25 cellular contexts compared by ENCODE assay signal in genomic region chr3:38782148-38782547, GRCh38. TPM values are rescaled to one million over a fixed set of nuclear protein-coding genes. Genes with fewer than 3 reads are reported as not detected.
DNase-seq lines count a peak whose midpoint lies in the region; ATAC-seq and TF ChIP-seq lines count a peak whose summit lies in the region.
"Had no signal": no experiment of that assay in that cellular context is flagged by ENCODE, and none has a peak within 500 bp of the region (broad histone marks: within the 10 kb centered on the region; RNA-seq: fewer than 3 reads in every experiment).

No MANE protein-coding gene starts in this region.

- H2AFZ ChIP-seq in mesenchymal stem cell (ENCODE audit: low read depth, low read length), result no peak overlapping the region
- H2AFZ ChIP-seq: parathyroid adenoma had no signal

- no peak overlapping the region for H2BK12ac ChIP-seq in mesenchymal stem cell (ENCODE audit: low read length in 2 of 2)

- H3K36me3 ChIP-seq in RWPE2 (ENCODE audit: low read depth) (no peaks in the 10 kb centered on the region), mesenchymal stem cell (ENCODE audit: control insufficient read depth in 1 of 2, insufficient read depth in 2 of 2, low read depth in 1 of 2, low read length in 2 of 2) (no peaks in the 10 kb centered on the region)
- H3K36me3 ChIP-seq: ascending aorta had no signal

- ATAC-seq in RWPE2 (ENCODE audit: low read depth), result no peak
- ATAC-seq: activated CD8-positive, alpha-beta T cell treated with anti-CD3 and anti-CD28 coated beads, Interleukin-2, amount 10 ng/mL, durations not matched to agents 7 days and 5 days; naive thymus-derived CD4-positive, alpha-beta T cell; stimulated activated memory B cell treated with anti-CD40 and anti-IgM and Interleukin-4, amounts not matched to agents 10 μg/mL and 1 μg/mL and 100 μg/mL, for 72 hours had no signal

- no peak overlapping the region for H2BK15ac ChIP-seq in mesenchymal stem cell (ENCODE audit: low read depth, poor library complexity, severe bottlenecking)

- DNase-seq in NCI-H748 (lab: John Stamatoyannopoulos, UW; ENCODE audit: unreplicated experiment) (peak; percentile 0), NCI-H748 treated with DMSO at 0.1 percent for 48 hours (lab: John Stamatoyannopoulos, UW) (no peak), HCEC 1CT (peak; percentile 25), RWPE2 (ENCODE audit: low spot score) (no peak), mesenchymal stem cell (peak; percentile 1), DMS53 treated with DMSO at 0.1 percent for 48 hours (lab: John Stamatoyannopoulos, UW; ENCODE audit: unreplicated experiment) (no peak), activated gamma-delta T cell treated with Interleukin-2 at 50 U/mL for 16 hours (no peak), occipital lobe (lab: John Stamatoyannopoulos, UW) (no peak)
- DNase-seq: activated CD8-positive, alpha-beta T cell treated with anti-CD3 and anti-CD28 coated beads, Interleukin-2, amount 10 ng/mL, durations not matched to agents 7 days and 5 days; activated naive CD4-positive, alpha-beta T cell treated with anti-CD3 and anti-CD28 coated beads, Interleukin-2, amount 50 U/mL, for 16 hours; activated T-cell treated with anti-CD3 and anti-CD28 coated beads, Interleukin-2, amount 50 U/mL, for 1 hour; COR-L47; erythroblast; KG1; naive thymus-derived CD4-positive, alpha-beta T cell; NCI-H1092 treated with DMSO at 0.1 percent for 48 hours; NCI-H2029; stimulated activated CD4-positive, alpha-beta T cell treated with anti-CD3 and anti-CD28 coated beads, Interleukin-1b, Interleukin-23, amount 100 ng/mL, for 48 hours had no signal

- H3K27ac ChIP-seq in RWPE2 (ENCODE audit: poor library complexity, severe bottlenecking), result no peak overlapping the region
- no peak overlapping the region for H3K27ac ChIP-seq in mesenchymal stem cell (ENCODE audit: low read length, poor library complexity, severe bottlenecking)
- H3K27ac ChIP-seq: ascending aorta, parathyroid adenoma had no signal

- H2BK5ac ChIP-seq in mesenchymal stem cell (ENCODE audit: low read depth, low read length, poor library complexity, severe bottlenecking), result no peak overlapping the region

- peaks cover 7% of the 10 kb centered on the region for H3K27me3 ChIP-seq in RWPE2 (ENCODE audit: insufficient read depth, poor library complexity, severe bottlenecking)
- H3K27me3 ChIP-seq in mesenchymal stem cell (ENCODE audit: control insufficient read depth in 1 of 2, insufficient read depth in 1 of 2, low read length in 2 of 2), result peaks cover 0 to 6% of the 10 kb centered on the region in 2 experiments
- H3K27me3 ChIP-seq: ascending aorta had no signal

- H3K9me3 ChIP-seq in RWPE2 (ENCODE audit: severe bottlenecking) (no peaks in the 10 kb centered on the region), mesenchymal stem cell (ENCODE audit: control insufficient read depth, low read length) (no peaks in the 10 kb centered on the region)
- H3K9me3 ChIP-seq: ascending aorta had no signal

- no peak overlapping the region for H4K8ac ChIP-seq in mesenchymal stem cell (ENCODE audit: low read length)

- H3K18ac ChIP-seq in mesenchymal stem cell (ENCODE audit: low read depth in 1 of 2, low read length in 2 of 2), result no peak overlapping the region

- TF ChIP-seq CTCF in RWPE2 (IDR thresholded peaks at IDR 0.05; ENCODE audit: poor library complexity, severe bottlenecking), result peak; percentile 19

- H3K4me3 ChIP-seq in RWPE2 (ENCODE audit: severe bottlenecking) (no peak overlapping the region), mesenchymal stem cell (ENCODE audit: insufficient read depth in 1 of 2, low read depth in 1 of 2, low read length in 2 of 2) (no peak overlapping the region)
- H3K4me3 ChIP-seq: ascending aorta had no signal

- H3K23ac ChIP-seq in mesenchymal stem cell (ENCODE audit: low read length in 2 of 2), result no peak overlapping the region

- H3K79me1 ChIP-seq in mesenchymal stem cell (replicated peaks; ENCODE audit: low read length, poor library complexity, severe bottlenecking), result no peaks in the 10 kb centered on the region

- no peak overlapping the region for H2AK5ac ChIP-seq in mesenchymal stem cell (ENCODE audit: low read length, severe bottlenecking)

- no peak overlapping the region for H3K4me2 ChIP-seq in mesenchymal stem cell (ENCODE audit: low read length, poor library complexity, severe bottlenecking)

- H4K91ac ChIP-seq in mesenchymal stem cell (ENCODE audit: low read length), result no peak overlapping the region

- no peak overlapping the region for H3K4ac ChIP-seq in mesenchymal stem cell (ENCODE audit: low read depth in 1 of 2, low read length in 2 of 2)

- no peak overlapping the region for H3K9ac ChIP-seq in mesenchymal stem cell (ENCODE audit: low read length)
- H3K9ac ChIP-seq: parathyroid adenoma had no signal

- no peak overlapping the region for H3K14ac ChIP-seq in mesenchymal stem cell (ENCODE audit: low read length in 2 of 2)

- WGBS in mesenchymal stem cell, result 46% methylated on average over 4 of the region's 4 CpGs

- H2BK120ac ChIP-seq in mesenchymal stem cell (ENCODE audit: low read depth, low read length), result no peak overlapping the region

- H3K4me1 ChIP-seq in RWPE2 (ENCODE audit: insufficient read depth, poor library complexity, severe bottlenecking), result no peaks in the 10 kb centered on the region
- no peaks in the 10 kb centered on the region for H3K4me1 ChIP-seq in mesenchymal stem cell (ENCODE audit: control insufficient read depth, insufficient read depth, low read depth, low read length)
- H3K4me1 ChIP-seq: ascending aorta, parathyroid adenoma had no signal

RNA-seq across cellular contexts. Expression of gene SCN10A, which starts 33.9 kb away (rescaled TPM):
- not detected for polyA plus RNA-seq in mesenchymal stem cell (2013, experiment 1 of 2)
- polyA plus RNA-seq in mesenchymal stem cell (2013, experiment 2 of 2), result not detected
- not detected for total RNA-seq in occipital lobe
- total RNA-seq: activated CD8-positive, alpha-beta T cell treated with anti-CD3 and anti-CD28 coated beads, Interleukin-2, amount 10 ng/mL, durations not matched to agents 7 days and 5 days; ascending aorta; naive thymus-derived CD4-positive, alpha-beta T cell; NCI-H460; SK-MEL-5; temporal lobe had no signal
- polyA plus RNA-seq: BJ; naive thymus-derived CD4-positive, alpha-beta T cell had no signal

Comparison
In these comparisons a context has a peak if more than half of its experiments do, and no peak if none do; other contexts are left out.
1. DNase-seq: peak in NCI-H748 (single experiment), HCEC 1CT (single experiment) and mesenchymal stem cell (single experiment); none in NCI-H748 treated with DMSO at 0.1 percent for 48 hours (single experiment), RWPE2 (single experiment), DMS53 treated with DMSO at 0.1 percent for 48 hours (single experiment), activated gamma-delta T cell treated with Interleukin-2 at 50 U/mL for 16 hours (single experiment) and occipital lobe (single experiment).